In the genomic region with DNA sequence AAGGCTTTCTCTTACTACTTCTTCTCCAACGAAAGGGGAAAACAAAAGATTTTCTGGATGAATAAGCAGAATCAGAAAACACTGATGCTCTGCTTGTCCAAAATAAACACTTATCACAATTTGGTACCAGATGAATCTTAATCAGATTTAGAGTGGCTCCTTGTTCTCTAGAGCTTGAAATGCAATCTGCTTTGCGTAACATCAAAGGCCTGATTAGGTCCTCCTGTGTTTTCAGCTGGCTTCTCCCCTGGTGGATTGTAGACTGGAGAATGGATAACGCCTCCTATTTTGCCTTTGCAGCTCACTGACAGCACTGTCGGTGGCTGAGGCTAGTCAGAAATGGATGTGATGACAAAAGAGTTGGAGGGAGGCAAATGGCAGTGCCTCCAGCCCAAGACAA, we compare ENCODE assay signal across 16 cellular contexts.
"Had no signal": no experiment of that assay in that cellular context is flagged by ENCODE, and none has a peak within 500 bp of the region (broad histone marks: within the 10 kb centered on the region; RNA-seq: fewer than 3 reads in every experiment).

No MANE protein-coding gene starts in this region.

- H3K9me3 ChIP-seq: body of pancreas, lower lobe of right lung, right lobe of liver, testis, upper lobe of left lung had no signal

- H3K27ac Mint-ChIP-seq: activated naive CD8-positive, alpha-beta T cell; nephron; stimulated activated naive CD8-positive, alpha-beta T cell treated with anti-CD3 and anti-CD28 coated beads, Interleukin-15, Interleukin-2, amounts not matched to agents 100 ng/mL and 50 ng/mL, for 24 hours had no signal

- H3K9me3 Mint-ChIP-seq: nephron had no signal

- DNase-seq: activated CD4-positive, alpha-beta T cell treated with anti-CD3 and anti-CD28 coated beads, Interleukin-2, amount 50 U/mL, for 1 hour; activated CD8-positive, alpha-beta memory T cell treated with anti-CD3 and anti-CD28 coated beads for 24 hours; activated gamma-delta T cell treated with Interleukin-2 at 50 U/mL for 16 hours; amniotic stem cell; body of pancreas; effector memory CD4-positive, alpha-beta T cell; foreskin fibroblast; left cardiac atrium; lower lobe of right lung; right lobe of liver; testis; upper lobe of left lung had no signal

- H3K4me2 ChIP-seq: smooth muscle cell had no signal

- ATAC-seq: body of pancreas, left cardiac atrium, lower lobe of right lung, right lobe of liver had no signal

- H3K4me1 ChIP-seq: body of pancreas, lower lobe of right lung, right lobe of liver, upper lobe of left lung had no signal

- H3K27ac ChIP-seq: body of pancreas, lower lobe of right lung, right lobe of liver, testis, upper lobe of left lung had no signal

- H3K36me3 ChIP-seq: right lobe of liver, upper lobe of left lung had no signal

- H3K4me3 Mint-ChIP-seq: activated naive CD8-positive, alpha-beta T cell; nephron; stimulated activated naive CD8-positive, alpha-beta T cell treated with anti-CD3 and anti-CD28 coated beads, Interleukin-15, Interleukin-2, amounts not matched to agents 100 ng/mL and 50 ng/mL, for 24 hours had no signal

- H3K36me3 Mint-ChIP-seq: activated naive CD8-positive, alpha-beta T cell had no signal

- H3K4me3 ChIP-seq: body of pancreas, lower lobe of right lung, right lobe of liver, smooth muscle cell, testis, upper lobe of left lung had no signal

- H3K27me3 Mint-ChIP-seq: activated naive CD8-positive, alpha-beta T cell; stimulated activated naive CD8-positive, alpha-beta T cell treated with anti-CD3 and anti-CD28 coated beads, Interleukin-15, Interleukin-2, amounts not matched to agents 100 ng/mL and 50 ng/mL, for 24 hours had no signal

- H3K27me3 ChIP-seq: body of pancreas, right lobe of liver, testis, upper lobe of left lung had no signal
